ENCODE assay signal across 18 cellular contexts in genomic region chr1:30511563-30512252, GRCh38.
DNase-seq lines count a peak whose midpoint lies in the region; ATAC-seq and TF ChIP-seq lines count a peak whose summit lies in the region.
"Had no signal": no experiment of that assay in that cellular context is flagged by ENCODE, and none has a peak within 500 bp of the region (broad histone marks: within the 10 kb centered on the region; RNA-seq: fewer than 3 reads in every experiment).

No MANE protein-coding gene starts in this region.

- H2BK5ac ChIP-seq in mesendoderm (ENCODE audit: low read length) = no peak overlapping the region

- DNase-seq in AG20443 (ENCODE audit: low spot score) = peak; percentile 80
- peak; percentile 50 for DNase-seq in HS-5 (ENCODE audit: low read depth)
- DNase-seq in astrocyte of the spinal cord (ENCODE audit: low read depth, low spot score) = peak; percentile 21
- DNase-seq in mesendoderm = peak; percentile 84
- no peak for DNase-seq in activated CD4-positive, alpha-beta T cell treated with anti-CD3 and anti-CD28 coated beads for 36 hours
- DNase-seq in NCI-H748 (lab: John Stamatoyannopoulos, UW; ENCODE audit: unreplicated experiment) = no peak
- no peak for DNase-seq in stimulated activated CD4-positive, alpha-beta T cell treated with anti-CD3 and anti-CD28 coated beads, Interleukin-2, amount 100 ng/mL, for 48 hours
- DNase-seq: activated CD4-positive, alpha-beta T cell treated with anti-CD3 and anti-CD28 coated beads, Interleukin-2, amount 50 U/mL, for 48 hours; effector CD4-positive, alpha-beta T cell; NCI-H2081 treated with DMSO at 0.1 percent for 48 hours; NCI-H774; SHP77; small intestine; stimulated activated naive CD8-positive, alpha-beta T cell treated with anti-CD3 and anti-CD28 coated beads, Interleukin-15, amount 100 ng/mL, for 72 hours; T1000 had no signal

- H3K36me3 Mint-ChIP-seq in activated CD4-positive, alpha-beta T cell treated with anti-CD3 and anti-CD28 coated beads for 36 hours (ENCODE audit: low read depth) = no peaks in the 10 kb centered on the region
- H3K36me3 Mint-ChIP-seq in activated T-helper 17 cell treated with anti-CD3 and anti-CD28 coated beads, Interleukin-2, amount 50 U/mL, for 72 hours (ENCODE audit: low read depth) = no peaks in the 10 kb centered on the region
- H3K36me3 Mint-ChIP-seq: mesothelial cell of epicardium had no signal

- intact Hi-C loops in activated CD4-positive, alpha-beta T cell treated with anti-CD3 and anti-CD28 coated beads for 36 hours (cut with DNase I, micrococcal nuclease) = no loop called here

- no peak for ATAC-seq in activated CD4-positive, alpha-beta T cell treated with anti-CD3 and anti-CD28 coated beads for 36 hours
- no peak for ATAC-seq in activated T-helper 17 cell treated with anti-CD3 and anti-CD28 coated beads, Interleukin-2, amount 50 U/mL, for 72 hours (replicated peaks)
- ATAC-seq: stimulated activated naive CD8-positive, alpha-beta T cell treated with anti-CD3 and anti-CD28 coated beads, Interleukin-15, amount 100 ng/mL, for 72 hours had no signal

- no peak overlapping the region for H3K18ac ChIP-seq in mesendoderm (ENCODE audit: low read length)

- no peak overlapping the region for H2BK120ac ChIP-seq in mesendoderm (ENCODE audit: low read depth, low read length)

- no peaks in the 10 kb centered on the region for H3K4me1 Mint-ChIP-seq in activated CD4-positive, alpha-beta T cell treated with anti-CD3 and anti-CD28 coated beads for 36 hours
- no peaks in the 10 kb centered on the region for H3K4me1 Mint-ChIP-seq in activated T-helper 17 cell treated with anti-CD3 and anti-CD28 coated beads, Interleukin-2, amount 50 U/mL, for 72 hours
- H3K4me1 Mint-ChIP-seq: mesothelial cell of epicardium; stimulated activated naive CD8-positive, alpha-beta T cell treated with anti-CD3 and anti-CD28 coated beads, Interleukin-15, amount 100 ng/mL, for 72 hours had no signal

- H2BK15ac ChIP-seq in mesendoderm (replicated peaks; ENCODE audit: low read depth) = no peak overlapping the region

- no peak overlapping the region for H3K56ac ChIP-seq in mesendoderm (ENCODE audit: low read length)

- peaks cover 11% of the 10 kb centered on the region for H3K27me3 Mint-ChIP-seq in activated CD4-positive, alpha-beta T cell treated with anti-CD3 and anti-CD28 coated beads for 36 hours
- H3K27me3 Mint-ChIP-seq in activated T-helper 17 cell treated with anti-CD3 and anti-CD28 coated beads, Interleukin-2, amount 50 U/mL, for 72 hours = peaks cover 31% of the 10 kb centered on the region

- no peak overlapping the region for H3K23ac ChIP-seq in mesendoderm (ENCODE audit: low read length)

- no peaks in the 10 kb centered on the region for H3K36me3 ChIP-seq in mesendoderm (ENCODE audit: control insufficient read depth, insufficient read depth, low read length)
- H3K36me3 ChIP-seq: neutrophil had no signal

- H3K9ac ChIP-seq in mesendoderm (ENCODE audit: low read length) = no peak overlapping the region

- POLR2A ChIA-PET in activated CD4-positive, alpha-beta T cell treated with anti-CD3 and anti-CD28 coated beads for 36 hours (lab: Charles Lee) = no interaction called here

- no peak overlapping the region for H3K27ac Mint-ChIP-seq in activated CD4-positive, alpha-beta T cell treated with anti-CD3 and anti-CD28 coated beads for 36 hours
- no peak overlapping the region for H3K27ac Mint-ChIP-seq in activated T-helper 17 cell treated with anti-CD3 and anti-CD28 coated beads, Interleukin-2, amount 50 U/mL, for 72 hours
- H3K27ac Mint-ChIP-seq: mesothelial cell of epicardium had no signal

- WGBS in mesendoderm (ENCODE audit: extremely low coverage, insufficient coverage, low lambda C conversion rate) = no CpG with 5 or more reads among the region's 10 CpGs

- no peak overlapping the region for H3K4me3 Mint-ChIP-seq in activated CD4-positive, alpha-beta T cell treated with anti-CD3 and anti-CD28 coated beads for 36 hours
- H3K4me3 Mint-ChIP-seq in activated T-helper 17 cell treated with anti-CD3 and anti-CD28 coated beads, Interleukin-2, amount 50 U/mL, for 72 hours = no peak overlapping the region
- H3K4me3 Mint-ChIP-seq: mesothelial cell of epicardium; stimulated activated naive CD8-positive, alpha-beta T cell treated with anti-CD3 and anti-CD28 coated beads, Interleukin-15, amount 100 ng/mL, for 72 hours had no signal

- H2AK5ac ChIP-seq in mesendoderm (ENCODE audit: low read length) = no peak overlapping the region

- H3K27me3 ChIP-seq in mesendoderm (ENCODE audit: insufficient read depth, low read length, poor library complexity) = no peaks in the 10 kb centered on the region
- H3K27me3 ChIP-seq: neutrophil had no signal

- no peaks in the 10 kb centered on the region for H3K9me3 Mint-ChIP-seq in activated CD4-positive, alpha-beta T cell treated with anti-CD3 and anti-CD28 coated beads for 36 hours (ENCODE audit: low read depth)
- no peaks in the 10 kb centered on the region for H3K9me3 Mint-ChIP-seq in activated T-helper 17 cell treated with anti-CD3 and anti-CD28 coated beads, Interleukin-2, amount 50 U/mL, for 72 hours
- H3K9me3 Mint-ChIP-seq: mesothelial cell of epicardium had no signal

- no peak overlapping the region for H3K4me2 ChIP-seq in mesendoderm (ENCODE audit: low read length)

- H3K79me1 ChIP-seq in mesendoderm (ENCODE audit: low read length) = no peaks in the 10 kb centered on the region

- H3K4me1 ChIP-seq in mesendoderm (ENCODE audit: control insufficient read depth, low read depth, low read length) = peaks cover 3% of the 10 kb centered on the region

- H3K79me2 ChIP-seq in mesendoderm (ENCODE audit: control insufficient read depth, insufficient read depth, low read length) = no peaks in the 10 kb centered on the region

- no peak overlapping the region for H3K27ac ChIP-seq in mesendoderm (ENCODE audit: low read depth, low read length)
- H3K27ac ChIP-seq: neutrophil had no signal

- no peak overlapping the region for H3K4me3 ChIP-seq in astrocyte of the spinal cord (ENCODE audit: low read depth, low read length)
- no peak overlapping the region for H3K4me3 ChIP-seq in mesendoderm (ENCODE audit: low read length)

- in situ Hi-C loops in astrocyte of the spinal cord (cut with HindIII; ENCODE audit: low sequenced_read_pairs) = no loop called here

- no peak for TF ChIP-seq CTCF in astrocyte of the spinal cord (IDR thresholded peaks at IDR 0.05; ENCODE audit: low read depth, low read length)

- no peak overlapping the region for H4K5ac ChIP-seq in mesendoderm (ENCODE audit: low read length)

- no peak overlapping the region for H4K8ac ChIP-seq in mesendoderm (ENCODE audit: low read depth, low read length)

- CTCF ChIA-PET in activated CD4-positive, alpha-beta T cell treated with anti-CD3 and anti-CD28 coated beads for 36 hours (lab: Charles Lee) = interaction anchor here (0.6 kb wide), 1 partner anchor 726 kb away, joined by 3 read pairs; no protein-coding TSS in a partner anchor

- H3K4ac ChIP-seq in mesendoderm (ENCODE audit: low read depth, low read length) = no peak overlapping the region

Comparison
In these comparisons a context has a peak if more than half of its experiments do, and no peak if none do; other contexts are left out.
1. DNase-seq: peak in AG20443 (single experiment), HS-5 (single experiment), astrocyte of the spinal cord (single experiment) and mesendoderm (single experiment); none in activated CD4-positive, alpha-beta T cell treated with anti-CD3 and anti-CD28 coated beads for 36 hours (single experiment), NCI-H748 (single experiment) and stimulated activated CD4-positive, alpha-beta T cell treated with anti-CD3 and anti-CD28 coated beads, Interleukin-2, amount 100 ng/mL, for 48 hours (0 of 2).